In genomic region chr5:14447958-14448881, GRCh38 we compare ENCODE assay signal across 7 cellular contexts.
DNase-seq lines count a peak whose midpoint lies in the region; ATAC-seq, FAIRE-seq and TF ChIP-seq lines count a peak whose summit lies in the region.

No MANE protein-coding gene starts in this region.

- no peak overlapping the region for H3K4me3 Mint-ChIP-seq in natural killer cell

- no peak overlapping the region for H3K27ac Mint-ChIP-seq in natural killer cell

- DNase-seq in LHCN-M2 (ENCODE audit: low read depth) (peak; percentile 55), fibroblast of gingiva (ENCODE audit: low read depth) (peak; percentile 84), D341Med (ENCODE audit: low spot score) (no peak), frontal cortex (ENCODE audit: low spot score in 2 of 2) (no peak), natural killer cell (no peak)

- FAIRE-seq in frontal cortex (lab: Jason Lieb, UNC), result no peak

- intact Hi-C loops in natural killer cell (cut with micrococcal nuclease), result no loop called here

- no peak overlapping the region for H3K4me3 ChIP-seq in skin epidermis

- H3K36me3 Mint-ChIP-seq in natural killer cell, result no peaks in the 10 kb centered on the region

- ATAC-seq in GM21576 (IDR thresholded peaks at IDR 0.05; ENCODE audit: unreplicated experiment) (peak; percentile 65), natural killer cell (no peak)

- H3K27ac ChIP-seq in skin epidermis, result peak overlapping the region in 20 of 21 experiments; percentile 13 to 88 (median 72)

- no peaks in the 10 kb centered on the region for H3K9me3 Mint-ChIP-seq in natural killer cell

- H3K27me3 Mint-ChIP-seq in natural killer cell (ENCODE audit: low read depth in 2 of 2), result no peaks in the 10 kb centered on the region

- no peak for TF ChIP-seq CTCF in natural killer cell (IDR thresholded peaks at IDR 0.05)

- no peaks in the 10 kb centered on the region for H3K4me1 Mint-ChIP-seq in natural killer cell

Comparison
In these comparisons a context has a peak if more than half of its experiments do, and no peak if none do; other contexts are left out.
1. DNase-seq: peak in LHCN-M2 (single experiment) and fibroblast of gingiva (single experiment); none in D341Med (single experiment), frontal cortex (0 of 2) and natural killer cell (single experiment).